ENCODE assay signal across 9 cellular contexts in the genomic region with DNA sequence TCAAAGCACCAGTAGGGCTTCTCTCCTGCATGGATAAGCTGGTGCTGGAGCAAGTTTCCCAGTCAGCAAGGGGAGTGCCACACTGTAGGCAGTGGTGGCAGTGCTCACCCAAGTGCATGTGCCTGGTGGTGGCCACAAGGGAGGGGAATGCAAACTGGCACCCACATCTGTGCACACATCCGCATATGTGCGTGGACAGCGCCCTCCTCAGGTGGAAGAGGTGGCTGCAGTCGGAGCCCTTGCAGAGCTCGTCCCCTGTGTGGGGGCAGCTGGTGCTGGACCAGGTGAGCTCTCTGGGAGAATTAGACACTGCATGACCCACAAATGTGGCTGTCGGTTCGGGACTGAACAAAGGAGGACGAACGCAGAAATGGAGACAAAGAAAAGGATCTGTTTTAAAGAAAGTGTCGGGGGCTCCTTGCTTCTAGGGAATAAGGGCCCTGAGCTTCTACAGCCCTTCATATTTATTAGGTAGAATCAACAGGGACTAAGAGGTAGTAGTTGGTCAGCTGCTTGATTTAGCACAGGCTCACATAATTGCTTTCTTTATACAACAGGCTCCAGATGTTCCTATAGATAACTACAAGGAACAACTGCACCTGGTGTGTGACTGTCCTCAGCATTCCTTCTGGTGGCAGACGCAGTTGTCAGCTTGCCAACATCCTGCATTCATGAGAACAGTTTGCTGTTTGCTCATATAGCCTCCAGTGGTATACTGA. TPM values are rescaled to one million over a fixed set of nuclear protein-coding genes. Genes with fewer than 3 reads are reported as not detected.
DNase-seq lines count a peak whose midpoint lies in the region; ATAC-seq and TF ChIP-seq lines count a peak whose summit lies in the region.
"Had no signal": no experiment of that assay in that cellular context is flagged by ENCODE, and none has a peak within 500 bp of the region (broad histone marks: within the 10 kb centered on the region; RNA-seq: fewer than 3 reads in every experiment).

No MANE protein-coding gene starts in this region.

- intact Hi-C loops in left colon (cut with DNase I, micrococcal nuclease), result no loop called here

- H3K27ac Mint-ChIP-seq in activated naive CD4-positive, alpha-beta T cell treated with anti-CD3 and anti-CD28 coated beads, Interleukin-2, amount 50 U/mL, for 72 hours, result no peak overlapping the region

- TF ChIP-seq CTCF in BE2C (IDR thresholded peaks at IDR 0.05; ENCODE audit: low read depth, low read length), result peak; percentile 85

- H3K9me3 Mint-ChIP-seq in activated naive CD4-positive, alpha-beta T cell treated with anti-CD3 and anti-CD28 coated beads, Interleukin-2, amount 50 U/mL, for 72 hours, result no peaks in the 10 kb centered on the region

- peaks cover 7% of the 10 kb centered on the region for H3K4me1 ChIP-seq in BE2C

- no peaks in the 10 kb centered on the region for H3K9me3 ChIP-seq in BE2C
- H3K9me3 ChIP-seq: HAP-1 had no signal

- H3K27me3 ChIP-seq in BE2C, result no peaks in the 10 kb centered on the region

- H3K4me3 ChIP-seq in BE2C (ENCODE audit: low read depth, low read length), result no peak overlapping the region
- H3K4me3 ChIP-seq: HAP-1 had no signal

- peaks cover 0 to under 1% of the 10 kb centered on the region in 2 donors for H3K36me3 Mint-ChIP-seq in activated naive CD4-positive, alpha-beta T cell treated with anti-CD3 and anti-CD28 coated beads, Interleukin-2, amount 50 U/mL, for 72 hours

- no peaks in the 10 kb centered on the region for H3K36me3 ChIP-seq in BE2C
- H3K36me3 ChIP-seq: HAP-1 had no signal

- peak; percentile 85 for DNase-seq in BE2C
- peak; percentile 68 for DNase-seq in HT-29 (ENCODE audit: low spot score)
- DNase-seq in SKM-1 (lab: John Stamatoyannopoulos, UW; ENCODE audit: unreplicated experiment), result peak; percentile 24
- peak; percentile 68 to 95 for DNase-seq in activated naive CD4-positive, alpha-beta T cell treated with anti-CD3 and anti-CD28 coated beads, Interleukin-2, amount 50 U/mL, for 72 hours (ENCODE audit: low spot score in 2 of 2)
- peak; percentile 72 to 87 for DNase-seq in left colon
- peak; percentile 67 to 76 for DNase-seq in stimulated activated CD8-positive, alpha-beta memory T cell treated with anti-CD3 and anti-CD28 coated beads, Interleukin-15, amount 100 ng/mL, for 48 hours (ENCODE audit: low read depth in 2 of 2)
- no peak for DNase-seq in NCI-H446 treated with DMSO at 0.1 percent for 48 hours (lab: John Stamatoyannopoulos, UW)
- DNase-seq in putamen (ENCODE audit: low spot score), result no peak

- ATAC-seq in activated naive CD4-positive, alpha-beta T cell treated with anti-CD3 and anti-CD28 coated beads, Interleukin-2, amount 50 U/mL, for 72 hours, result peak; percentile 83 to 91
- peak; percentile 91 for ATAC-seq in left colon

RNA-seq across cellular contexts. Expression of gene ZNF689, which starts 5.3 kb away (rescaled TPM):
- 26.6 TPM for polyA plus RNA-seq in BE2C (2012; ENCODE audit: insufficient read depth, insufficient read length, low read depth)
- total RNA-seq in HT-29 (2014; rRNA removed; shearing (Covaris generic)), result 4.9 and 7.7 TPM in 2 replicates
- 10 to 100 TPM; 11.6 to 13.7 TPM for total RNA-seq in activated naive CD4-positive, alpha-beta T cell treated with anti-CD3 and anti-CD28 coated beads, Interleukin-2, amount 50 U/mL, for 72 hours
- 1 to 10 TPM; 6.8 to 6.9 TPM for total RNA-seq in left colon

RNA-seq across cellular contexts. Expression of gene ZNF785, which starts 30.0 kb away (rescaled TPM):
- 33.5 TPM for polyA plus RNA-seq in BE2C (2012; ENCODE audit: insufficient read depth, insufficient read length, low read depth)
- total RNA-seq in HT-29 (2014; rRNA removed; shearing (Covaris generic)), result 7.7 and 12.2 TPM in 2 replicates
- total RNA-seq in activated naive CD4-positive, alpha-beta T cell treated with anti-CD3 and anti-CD28 coated beads, Interleukin-2, amount 50 U/mL, for 72 hours, result 10 to 100 TPM; 10.8 to 22.1 TPM
- total RNA-seq in left colon, result 10 to 100 TPM; 14.9 to 17.8 TPM

RNA-seq across cellular contexts. Expression of gene PRR14, which starts 35.2 kb away (rescaled TPM):
- polyA plus RNA-seq in BE2C (2012; ENCODE audit: insufficient read depth, insufficient read length, low read depth), result 58.4 TPM
- 20.8 and 22.9 TPM in 2 replicates for total RNA-seq in HT-29 (2014; rRNA removed; shearing (Covaris generic))
- 100 to 1,000 TPM; 103 to 111 TPM for total RNA-seq in activated naive CD4-positive, alpha-beta T cell treated with anti-CD3 and anti-CD28 coated beads, Interleukin-2, amount 50 U/mL, for 72 hours
- 10 to 100 TPM; 47.6 to 51.0 TPM for total RNA-seq in left colon

RNA-seq across cellular contexts. Expression of gene FBRS, which starts 42.7 kb away (rescaled TPM):
- 102 TPM for polyA plus RNA-seq in BE2C (2012; ENCODE audit: insufficient read depth, insufficient read length, low read depth)
- total RNA-seq in HT-29 (2014; rRNA removed; shearing (Covaris generic)), result 33.6 and 38.0 TPM in 2 replicates
- 100 to 1,000 TPM; 104 to 117 TPM for total RNA-seq in activated naive CD4-positive, alpha-beta T cell treated with anti-CD3 and anti-CD28 coated beads, Interleukin-2, amount 50 U/mL, for 72 hours
- 10 to 100 TPM; 71.8 to 78.8 TPM for total RNA-seq in left colon

RNA-seq across cellular contexts. Expression of gene ZNF688, which starts 44.0 kb away (rescaled TPM):
- 19.9 TPM for polyA plus RNA-seq in BE2C (2012; ENCODE audit: insufficient read depth, insufficient read length, low read depth)
- total RNA-seq in HT-29 (2014; rRNA removed; shearing (Covaris generic)), result 5.7 and 7.5 TPM in 2 replicates
- total RNA-seq in activated naive CD4-positive, alpha-beta T cell treated with anti-CD3 and anti-CD28 coated beads, Interleukin-2, amount 50 U/mL, for 72 hours, result 1 to 10 TPM; 7.2 TPM
- total RNA-seq in left colon, result 10 to 100 TPM; 16.6 to 24.4 TPM

Comparison
In these comparisons a context has a peak if more than half of its experiments do, and no peak if none do; other contexts are left out.
1. DNase-seq: peak in BE2C (single experiment), HT-29 (single experiment), SKM-1 (single experiment), activated naive CD4-positive, alpha-beta T cell treated with anti-CD3 and anti-CD28 coated beads, Interleukin-2, amount 50 U/mL, for 72 hours (2 of 2), left colon (2 of 2) and stimulated activated CD8-positive, alpha-beta memory T cell treated with anti-CD3 and anti-CD28 coated beads, Interleukin-15, amount 100 ng/mL, for 48 hours (2 of 2); none in NCI-H446 treated with DMSO at 0.1 percent for 48 hours (single experiment) and putamen (single experiment).